ENCODE assay signal across 8 cellular contexts in genomic region chr2:202278944-202279343, GRCh38. TPM values are rescaled to one million over a fixed set of nuclear protein-coding genes. Genes with fewer than 3 reads are reported as not detected.
DNase-seq lines count a peak whose midpoint lies in the region; ATAC-seq and TF ChIP-seq lines count a peak whose summit lies in the region.

No MANE protein-coding gene starts in this region.

- peaks cover 90% of the 10 kb centered on the region for H3K79me2 ChIP-seq in PC-3 (ENCODE audit: low read length)

- no peaks in the 10 kb centered on the region for H3K9me3 Mint-ChIP-seq in neural crest cell

- H4K20me1 ChIP-seq in PC-3 (ENCODE audit: low read length): peaks cover 72% of the 10 kb centered on the region

- TF ChIP-seq CTCF in GM12872 (IDR thresholded peaks at IDR 0.05; ENCODE audit: insufficient read depth, low read depth, low read length) (peak; percentile 54; the same call in 2 of the 3 replicates), PC-3 (conservative IDR thresholded peaks at IDR 0.05; ENCODE audit: low read depth, low read length) (peak; percentile 58), neural crest cell (conservative IDR thresholded peaks at IDR 0.05) (peak; percentile 62)

- peaks cover 38% of the 10 kb centered on the region for H3K4me1 ChIP-seq in PC-3 (ENCODE audit: insufficient read depth, low read length)

- no peaks in the 10 kb centered on the region for H3K9me3 ChIP-seq in PC-3 (ENCODE audit: low read length)

- no TSS peak for BruUV-seq in PC-3 (replicated peaks; lab: Mats Ljungman, UMichigan)

- CTCF ChIA-PET in PC-3 (lab: Charles Lee): no interaction called here

- peaks cover 78% of the 10 kb centered on the region for H3K36me3 ChIP-seq in PC-3 (ENCODE audit: low read depth, low read length)

- POLR2A ChIA-PET in PC-3 (lab: Charles Lee; ENCODE audit: unreplicated experiment): no interaction called here

- no peak overlapping the region for H3K4me3 ChIP-seq in PC-3 (ENCODE audit: low read length)

- no peak overlapping the region for H3K9ac ChIP-seq in PC-3 (ENCODE audit: low read length)

- H3K27ac ChIP-seq in PC-3 (ENCODE audit: low read length) (0 out of 2 replicates have a peak overlapping the region, but pooled peaks have one; percentile 64), epithelial cell of prostate (peak overlapping the region; percentile 84)

- H3K4me1 Mint-ChIP-seq in neural crest cell: peaks cover 3% of the 10 kb centered on the region

- H3F3A ChIP-seq in PC-3 (ENCODE audit: low read length, unreplicated experiment): peaks cover 9% of the 10 kb centered on the region

- DNase-seq in AG08396 (ENCODE audit: low spot score) (peak; percentile 42), PC-3 (peak; percentile 50), epithelial cell of prostate (ENCODE audit: low read depth, low spot score) (no peak), neural crest cell (ENCODE audit: low read depth, low spot score) (no peak)

- H2AFZ ChIP-seq in PC-3 (ENCODE audit: low read length): no peak overlapping the region

- H3K4me2 ChIP-seq in PC-3 (ENCODE audit: low read length): no peak overlapping the region

- no peaks in the 10 kb centered on the region for H3K9me2 ChIP-seq in PC-3 (replicated peaks; ENCODE audit: low read length)

- no peak overlapping the region for H3K4me3 Mint-ChIP-seq in neural crest cell

- H3K27me3 ChIP-seq in PC-3 (ENCODE audit: low read length): no peaks in the 10 kb centered on the region

- no peak overlapping the region for H3K27ac Mint-ChIP-seq in neural crest cell (ENCODE audit: unreplicated experiment)

- H3K36me3 Mint-ChIP-seq in neural crest cell (ENCODE audit: low read depth): peaks cover 3% of the 10 kb centered on the region

- H3K27me3 Mint-ChIP-seq in neural crest cell (ENCODE audit: low read depth): no peaks in the 10 kb centered on the region

- intact Hi-C loops in PC-3 (cut with micrococcal nuclease): no loop called here

- no peak for ATAC-seq in PC-3
- ATAC-seq in HG02970 (IDR thresholded peaks at IDR 0.05; ENCODE audit: low FRiP score, unreplicated experiment): no peak
- no peak for ATAC-seq in HG03196 (IDR thresholded peaks at IDR 0.05; ENCODE audit: unreplicated experiment)
- ATAC-seq in HG02852 (IDR thresholded peaks at IDR 0.05; ENCODE audit: unreplicated experiment): no peak

RNA-seq across cellular contexts. Expression of gene NOP58, which starts 13.4 kb away (rescaled TPM):
- total RNA-seq in PC-3 (2014; rRNA removed) (90.0 and 112 TPM in 2 replicates), neural crest cell (103 and 110 TPM in 2 replicates)

RNA-seq across cellular contexts. Expression of gene SUMO1, which starts 40.5 kb away (rescaled TPM):
- 98.4 and 115 TPM in 2 replicates for total RNA-seq in PC-3 (2014; rRNA removed)
- 128 and 139 TPM in 2 replicates for total RNA-seq in neural crest cell

Comparison
In these comparisons a context has a peak if more than half of its experiments do, and no peak if none do; other contexts are left out.
1. DNase-seq: peak in AG08396 (single experiment) and PC-3 (single experiment); none in epithelial cell of prostate (single experiment) and neural crest cell (single experiment).
2. Peak in every context shown above with its lines, with median percentiles within 50 percentile points of each other: CTCF ChIP-seq.